Comparison of ENCODE assay signal across 15 cellular contexts in the genomic region with DNA sequence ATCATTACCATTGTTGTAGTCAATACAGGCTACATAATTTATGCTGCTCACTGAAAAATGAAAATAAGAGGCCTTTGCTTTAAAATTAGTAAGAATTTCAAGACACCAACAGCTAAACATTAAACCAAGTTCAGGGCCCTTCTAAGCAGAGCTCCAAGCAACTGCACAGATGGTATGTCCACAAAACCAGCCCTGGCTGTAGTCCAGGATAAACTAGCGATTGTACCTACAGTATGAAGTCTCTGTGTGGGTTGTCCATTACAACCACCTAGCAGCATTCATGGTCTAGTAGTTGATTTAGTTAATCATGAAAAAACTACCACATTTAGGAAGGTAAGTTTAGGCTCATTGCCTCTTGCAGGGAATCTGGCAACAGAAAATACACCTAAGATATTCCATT. TPM values are rescaled to one million over a fixed set of nuclear protein-coding genes. Genes with fewer than 3 reads are reported as not detected.
DNase-seq lines count a peak whose midpoint lies in the region; ATAC-seq and TF ChIP-seq lines count a peak whose summit lies in the region.
"Had no signal": no experiment of that assay in that cellular context is flagged by ENCODE, and none has a peak within 500 bp of the region (broad histone marks: within the 10 kb centered on the region; RNA-seq: fewer than 3 reads in every experiment).

No MANE protein-coding gene starts in this region.

- ATAC-seq in mucosa of descending colon (peak; percentile 32), GM19452 (IDR thresholded peaks at IDR 0.05; ENCODE audit: unreplicated experiment) (no peak)
- ATAC-seq: CD8-positive, alpha-beta T cell; HepG2 had no signal

- H3K4me3 ChIP-seq in epithelial cell of proximal tubule (ENCODE audit: low read depth, low read length) (no peak overlapping the region), kidney epithelial cell (ENCODE audit: low read depth, low read length) (no peak overlapping the region), mucosa of descending colon (no peak overlapping the region)
- H3K4me3 ChIP-seq: BLaER1 treated with 17β-estradiol and CSF1 and Interleukin-3, amounts not matched to agents 10 nM and 100 nM had no signal

- TF ChIP-seq CTCF in epithelial cell of proximal tubule (conservative IDR thresholded peaks at IDR 0.05; ENCODE audit: low read depth, low read length) (no peak), kidney epithelial cell (IDR thresholded peaks at IDR 0.05; ENCODE audit: insufficient read depth, low read length, poor library complexity, severe bottlenecking) (no peak), mucosa of descending colon (IDR thresholded peaks at IDR 0.05) (no peak)

- no peaks in the 10 kb centered on the region for H3K9me3 ChIP-seq in mucosa of descending colon
- H3K9me3 ChIP-seq: BLaER1 treated with 17β-estradiol and CSF1 and Interleukin-3, amounts not matched to agents 10 nM and 100 nM had no signal

- peaks cover 3% of the 10 kb centered on the region for H3K4me1 ChIP-seq in mucosa of descending colon (ENCODE audit: low read depth)

- in situ Hi-C loops in Caki2 (cut with HindIII; ENCODE audit: low pct_unique_long_range_greater_than_20kb, low sequenced_read_pairs): no loop called here

- H3K36me3 ChIP-seq in kidney epithelial cell (ENCODE audit: control insufficient read depth, insufficient read depth, low read length) (no peaks in the 10 kb centered on the region), mucosa of descending colon (ENCODE audit: low read depth) (no peaks in the 10 kb centered on the region)
- H3K36me3 ChIP-seq: BLaER1 treated with 17β-estradiol and CSF1 and Interleukin-3, amounts not matched to agents 10 nM and 100 nM had no signal

- intact Hi-C loops in mucosa of descending colon (cut with DNase I, micrococcal nuclease): no loop called here

- no peaks in the 10 kb centered on the region for H3K27me3 ChIP-seq in kidney epithelial cell (ENCODE audit: control insufficient read depth, insufficient read depth, low read length)
- H3K27me3 ChIP-seq: BLaER1 treated with 17β-estradiol and CSF1 and Interleukin-3, amounts not matched to agents 10 nM and 100 nM had no signal

- DNase-seq in Caki2 (ENCODE audit: low read depth) (peak; percentile 4), epithelial cell of proximal tubule (ENCODE audit: low read depth) (peak; percentile 63), kidney epithelial cell (ENCODE audit: low read depth) (peak; percentile 25), mucosa of descending colon (peak in 1 of 3 donors; percentile 26), T1000 (lab: John Stamatoyannopoulos, UW) (no peak), anterior cingulate cortex (lab: John Stamatoyannopoulos, UW) (no peak), SW 1271 (lab: John Stamatoyannopoulos, UW) (no peak)
- DNase-seq: CD8-positive, alpha-beta T cell; H9 had no signal

RNA-seq across cellular contexts. Expression of a gene that starts 35.3 kb away (rescaled TPM):
- not detected in 2 replicates for total RNA-seq in Caki2 (2014; rRNA removed; shearing (Covaris generic); ENCODE audit: low replicate concordance)
- total RNA-seq in epithelial cell of proximal tubule: not detected in 2 replicates
- total RNA-seq in kidney epithelial cell: not detected in 2 replicates
- total RNA-seq in mucosa of descending colon: 1,000 to 10,000 TPM; 1,343 to 2,522 (median 1,448) TPM
- total RNA-seq: A172; B cell; CD8-positive, alpha-beta T cell; H1; H9; HepG2 had no signal

Comparison
In these comparisons a context has a peak if more than half of its experiments do, and no peak if none do; other contexts are left out.
1. DNase-seq: peak in Caki2 (single experiment), epithelial cell of proximal tubule (single experiment) and kidney epithelial cell (single experiment); none in T1000 (single experiment), anterior cingulate cortex (0 of 58) and SW 1271 (0 of 2).
2. RNA of a gene that starts 35.3 kb away (total RNA-seq): 1,343 to 2,522 TPM in mucosa of descending colon; not detected in Caki2, not detected in epithelial cell of proximal tubule and not detected in kidney epithelial cell; every median in the first group is over 1,000 times any median in the second.